1 cellular context compared by ENCODE assay signal in the genomic region with DNA sequence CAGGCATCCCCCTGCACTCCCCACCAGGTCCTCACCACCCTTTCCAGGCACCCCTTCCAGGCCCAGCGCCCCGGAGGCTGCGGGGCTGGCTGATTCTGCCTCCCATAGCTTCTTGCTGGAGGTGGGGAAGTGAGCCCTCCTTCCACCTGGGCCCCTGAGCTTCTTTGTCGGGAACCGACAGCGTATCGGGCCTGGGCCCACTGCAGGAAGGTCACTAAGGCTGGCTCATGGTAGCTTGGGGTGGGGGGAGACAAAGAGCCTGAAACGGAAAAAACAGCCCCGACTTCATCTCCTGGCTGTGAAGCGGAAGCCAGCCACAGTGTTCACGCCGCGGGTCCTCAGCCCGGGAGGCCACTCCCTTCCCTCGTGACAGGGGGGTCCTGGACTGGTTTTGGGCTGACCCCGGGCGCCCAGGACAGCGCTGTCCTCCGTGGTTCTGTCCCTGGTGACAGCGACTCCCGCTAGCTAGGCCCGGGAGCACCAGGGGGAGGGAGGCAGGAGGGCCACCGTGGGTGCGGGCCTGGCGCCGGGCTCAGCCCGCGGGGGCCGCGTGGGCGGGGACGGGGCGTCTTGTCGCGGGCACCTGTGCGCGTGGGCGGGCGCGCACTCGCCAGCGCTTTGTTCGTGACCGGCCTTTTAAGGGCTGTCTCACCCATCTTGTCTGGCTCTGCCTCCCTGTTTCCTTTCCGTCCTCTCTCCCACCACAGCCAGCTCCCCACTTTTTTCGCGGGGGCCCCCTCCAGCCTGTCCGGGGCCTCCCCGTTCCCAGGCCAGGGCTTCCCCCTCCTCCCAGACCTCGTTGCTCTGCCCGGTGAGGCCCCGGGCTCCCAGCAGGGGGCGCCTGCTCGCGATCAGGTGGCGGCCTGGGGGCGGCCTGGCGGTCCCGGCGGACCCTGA.
TF ChIP-seq lines count a peak whose summit lies in the region.

No MANE protein-coding gene starts in this region.

TF ChIP-seq in GM12878, 131 proteins besides CTCF, POLR2A, EP300 and RAD21 (continued from another document and continues in another):
- TF ChIP-seq, protein P1, sequence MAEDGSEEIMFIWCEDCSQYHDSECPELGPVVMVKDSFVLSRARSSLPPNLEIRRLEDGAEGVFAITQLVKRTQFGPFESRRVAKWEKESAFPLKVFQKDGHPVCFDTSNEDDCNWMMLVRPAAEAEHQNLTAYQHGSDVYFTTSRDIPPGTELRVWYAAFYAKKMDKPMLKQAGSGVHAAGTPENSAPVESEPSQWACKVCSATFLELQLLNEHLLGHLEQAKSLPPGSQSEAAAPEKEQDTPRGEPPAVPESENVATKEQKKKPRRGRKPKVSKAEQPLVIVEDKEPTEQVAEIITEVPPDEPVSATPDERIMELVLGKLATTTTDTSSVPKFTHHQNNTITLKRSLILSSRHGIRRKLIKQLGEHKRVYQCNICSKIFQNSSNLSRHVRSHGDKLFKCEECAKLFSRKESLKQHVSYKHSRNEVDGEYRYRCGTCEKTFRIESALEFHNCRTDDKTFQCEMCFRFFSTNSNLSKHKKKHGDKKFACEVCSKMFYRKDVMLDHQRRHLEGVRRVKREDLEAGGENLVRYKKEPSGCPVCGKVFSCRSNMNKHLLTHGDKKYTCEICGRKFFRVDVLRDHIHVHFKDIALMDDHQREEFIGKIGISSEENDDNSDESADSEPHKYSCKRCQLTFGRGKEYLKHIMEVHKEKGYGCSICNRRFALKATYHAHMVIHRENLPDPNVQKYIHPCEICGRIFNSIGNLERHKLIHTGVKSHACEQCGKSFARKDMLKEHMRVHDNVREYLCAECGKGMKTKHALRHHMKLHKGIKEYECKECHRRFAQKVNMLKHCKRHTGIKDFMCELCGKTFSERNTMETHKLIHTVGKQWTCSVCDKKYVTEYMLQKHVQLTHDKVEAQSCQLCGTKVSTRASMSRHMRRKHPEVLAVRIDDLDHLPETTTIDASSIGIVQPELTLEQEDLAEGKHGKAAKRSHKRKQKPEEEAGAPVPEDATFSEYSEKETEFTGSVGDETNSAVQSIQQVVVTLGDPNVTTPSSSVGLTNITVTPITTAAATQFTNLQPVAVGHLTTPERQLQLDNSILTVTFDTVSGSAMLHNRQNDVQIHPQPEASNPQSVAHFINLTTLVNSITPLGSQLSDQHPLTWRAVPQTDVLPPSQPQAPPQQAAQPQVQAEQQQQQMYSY (CRISPR knock-in tag; IDR thresholded peaks at IDR 0.05), result no peak
- TF ChIP-seq CHD2 (IDR thresholded peaks at IDR 0.05; ENCODE audit: borderline replicate concordance, low read depth, low read length) (no peak), CBFB (IDR thresholded peaks at IDR 0.05; ENCODE audit: low read depth) (no peak), HDGF (IDR thresholded peaks at IDR 0.05) (no peak; the same call in 1 of the 2 replicates), KAT2A (conservative IDR thresholded peaks at IDR 0.05; ENCODE audit: control insufficient read depth, low read depth, low read length) (no peak), BMI1 (IDR thresholded peaks at IDR 0.05; ENCODE audit: borderline replicate concordance) (no peak), ASH2L (IDR thresholded peaks at IDR 0.05; ENCODE audit: borderline replicate concordance, low read depth) (no peak), IRF4 (IDR thresholded peaks at IDR 0.05; ENCODE audit: low read depth, low read length) (no peak), CHD1 (IDR thresholded peaks at IDR 0.05; ENCODE audit: low read depth, low read length) (no peak), EED (IDR thresholded peaks at IDR 0.05; ENCODE audit: low read depth) (peak; percentile 79), TARDBP (IDR thresholded peaks at IDR 0.05; ENCODE audit: borderline replicate concordance) (0 out of 2 replicates have a peak, but pooled peaks have one; percentile 21), ESRRA (IDR thresholded peaks at IDR 0.05; ENCODE audit: low read length) (no peak), SIN3A (IDR thresholded peaks at IDR 0.05; ENCODE audit: low read depth, low read length) (no peak), ETV6 (conservative IDR thresholded peaks at IDR 0.05 in 1 of 2, IDR thresholded peaks at IDR 0.05 in 1 of 2; ENCODE audit: borderline replicate concordance in 1 of 2, low read depth in 1 of 2) (no peak), BRCA1 (IDR thresholded peaks at IDR 0.05; ENCODE audit: low read depth, low read length) (no peak), HCFC1 (IDR thresholded peaks at IDR 0.05; ENCODE audit: low read length) (no peak), CREB1 (IDR thresholded peaks at IDR 0.05; ENCODE audit: low read depth) (no peak), RB1 (IDR thresholded peaks at IDR 0.05; ENCODE audit: borderline replicate concordance) (0 out of 2 replicates have a peak, but pooled peaks have one; percentile 51), POLR2AphosphoS2 (IDR thresholded peaks at IDR 0.05; ENCODE audit: low read depth, low read length) (no peak), TAF1 (IDR thresholded peaks at IDR 0.05; ENCODE audit: borderline replicate concordance, low read depth, low read length) (no peak), IKZF2 (IDR thresholded peaks at IDR 0.05) (peak; percentile 19 to 37; a peak in 2 of 4 replicates), GABPA (IDR thresholded peaks at IDR 0.05; ENCODE audit: low read depth) (no peak), BHLHE40 (IDR thresholded peaks at IDR 0.05; ENCODE audit: borderline replicate concordance in 1 of 2, low read depth in 2 of 2, low read length in 1 of 2) (peak in 1 of 2 experiments; percentile 68; a peak in 3 of 4 replicates), SRF (IDR thresholded peaks at IDR 0.05; ENCODE audit: low read depth in 2 of 2, low read length in 2 of 2) (peak; percentile 30 to 55; a peak in 2 of 4 replicates), PAX8 (IDR thresholded peaks at IDR 0.05) (no peak), TCF3 (IDR thresholded peaks at IDR 0.05; ENCODE audit: borderline replicate concordance, insufficient read depth, low read depth, low read length) (peak; percentile 86), JUND (IDR thresholded peaks at IDR 0.05; ENCODE audit: low read depth, low read length) (no peak), POU2F2 (IDR thresholded peaks at IDR 0.05; ENCODE audit: borderline replicate concordance, low read depth, low read length) (no peak), BACH1 (IDR thresholded peaks at IDR 0.05; ENCODE audit: borderline replicate concordance) (peak; percentile 65), EZH2 (IDR thresholded peaks at IDR 0.05; ENCODE audit: borderline replicate concordance, control insufficient read depth, low read depth, low read length) (no peak), NR2C2 (IDR thresholded peaks at IDR 0.05; ENCODE audit: borderline replicate concordance, control insufficient read depth, insufficient read length, low read depth) (no peak), STAT3 (IDR thresholded peaks at IDR 0.05; ENCODE audit: low read depth, low read length) (no peak), YBX1 (IDR thresholded peaks at IDR 0.05) (no peak), NBN (IDR thresholded peaks at IDR 0.05) (0 out of 2 replicates have a peak, but pooled peaks have one; percentile 51)
- TF ChIP-seq, protein P2, sequence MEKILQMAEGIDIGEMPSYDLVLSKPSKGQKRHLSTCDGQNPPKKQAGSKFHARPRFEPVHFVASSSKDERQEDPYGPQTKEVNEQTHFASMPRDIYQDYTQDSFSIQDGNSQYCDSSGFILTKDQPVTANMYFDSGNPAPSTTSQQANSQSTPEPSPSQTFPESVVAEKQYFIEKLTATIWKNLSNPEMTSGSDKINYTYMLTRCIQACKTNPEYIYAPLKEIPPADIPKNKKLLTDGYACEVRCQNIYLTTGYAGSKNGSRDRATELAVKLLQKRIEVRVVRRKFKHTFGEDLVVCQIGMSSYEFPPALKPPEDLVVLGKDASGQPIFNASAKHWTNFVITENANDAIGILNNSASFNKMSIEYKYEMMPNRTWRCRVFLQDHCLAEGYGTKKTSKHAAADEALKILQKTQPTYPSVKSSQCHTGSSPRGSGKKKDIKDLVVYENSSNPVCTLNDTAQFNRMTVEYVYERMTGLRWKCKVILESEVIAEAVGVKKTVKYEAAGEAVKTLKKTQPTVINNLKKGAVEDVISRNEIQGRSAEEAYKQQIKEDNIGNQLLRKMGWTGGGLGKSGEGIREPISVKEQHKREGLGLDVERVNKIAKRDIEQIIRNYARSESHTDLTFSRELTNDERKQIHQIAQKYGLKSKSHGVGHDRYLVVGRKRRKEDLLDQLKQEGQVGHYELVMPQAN (conservative IDR thresholded peaks at IDR 0.05), result 0 out of 2 replicates have a peak, but pooled peaks have one; percentile 42
- TF ChIP-seq, protein P3, sequence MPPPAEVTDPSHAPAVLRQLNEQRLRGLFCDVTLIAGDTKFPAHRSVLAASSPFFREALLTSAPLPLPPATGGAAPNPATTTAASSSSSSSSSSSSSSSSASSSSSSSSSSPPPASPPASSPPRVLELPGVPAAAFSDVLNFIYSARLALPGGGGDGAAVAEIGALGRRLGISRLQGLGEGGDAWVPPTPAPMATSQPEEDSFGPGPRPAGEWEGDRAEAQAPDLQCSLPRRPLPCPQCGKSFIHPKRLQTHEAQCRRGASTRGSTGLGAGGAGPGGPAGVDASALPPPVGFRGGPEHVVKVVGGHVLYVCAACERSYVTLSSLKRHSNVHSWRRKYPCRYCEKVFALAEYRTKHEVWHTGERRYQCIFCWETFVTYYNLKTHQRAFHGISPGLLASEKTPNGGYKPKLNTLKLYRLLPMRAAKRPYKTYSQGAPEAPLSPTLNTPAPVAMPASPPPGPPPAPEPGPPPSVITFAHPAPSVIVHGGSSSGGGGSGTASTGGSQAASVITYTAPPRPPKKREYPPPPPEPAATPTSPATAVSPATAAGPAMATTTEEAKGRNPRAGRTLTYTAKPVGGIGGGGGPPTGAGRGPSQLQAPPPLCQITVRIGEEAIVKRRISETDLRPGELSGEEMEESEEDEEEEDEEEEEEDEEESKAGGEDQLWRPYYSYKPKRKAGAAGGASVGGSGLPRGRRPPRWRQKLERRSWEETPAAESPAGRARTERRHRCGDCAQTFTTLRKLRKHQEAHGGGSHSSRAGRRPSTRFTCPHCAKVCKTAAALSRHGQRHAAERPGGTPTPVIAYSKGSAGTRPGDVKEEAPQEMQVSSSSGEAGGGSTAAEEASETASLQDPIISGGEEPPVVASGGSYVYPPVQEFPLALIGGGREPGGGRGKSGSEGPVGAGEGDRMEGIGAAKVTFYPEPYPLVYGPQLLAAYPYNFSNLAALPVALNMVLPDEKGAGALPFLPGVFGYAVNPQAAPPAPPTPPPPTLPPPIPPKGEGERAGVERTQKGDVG (CRISPR knock-in tag; IDR thresholded peaks at IDR 0.05), result no peak
- TF ChIP-seq, protein P4, sequence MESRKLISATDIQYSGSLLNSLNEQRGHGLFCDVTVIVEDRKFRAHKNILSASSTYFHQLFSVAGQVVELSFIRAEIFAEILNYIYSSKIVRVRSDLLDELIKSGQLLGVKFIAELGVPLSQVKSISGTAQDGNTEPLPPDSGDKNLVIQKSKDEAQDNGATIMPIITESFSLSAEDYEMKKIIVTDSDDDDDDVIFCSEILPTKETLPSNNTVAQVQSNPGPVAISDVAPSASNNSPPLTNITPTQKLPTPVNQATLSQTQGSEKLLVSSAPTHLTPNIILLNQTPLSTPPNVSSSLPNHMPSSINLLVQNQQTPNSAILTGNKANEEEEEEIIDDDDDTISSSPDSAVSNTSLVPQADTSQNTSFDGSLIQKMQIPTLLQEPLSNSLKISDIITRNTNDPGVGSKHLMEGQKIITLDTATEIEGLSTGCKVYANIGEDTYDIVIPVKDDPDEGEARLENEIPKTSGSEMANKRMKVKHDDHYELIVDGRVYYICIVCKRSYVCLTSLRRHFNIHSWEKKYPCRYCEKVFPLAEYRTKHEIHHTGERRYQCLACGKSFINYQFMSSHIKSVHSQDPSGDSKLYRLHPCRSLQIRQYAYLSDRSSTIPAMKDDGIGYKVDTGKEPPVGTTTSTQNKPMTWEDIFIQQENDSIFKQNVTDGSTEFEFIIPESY (IDR thresholded peaks at IDR 0.05), result no peak
- TF ChIP-seq, protein P5, sequence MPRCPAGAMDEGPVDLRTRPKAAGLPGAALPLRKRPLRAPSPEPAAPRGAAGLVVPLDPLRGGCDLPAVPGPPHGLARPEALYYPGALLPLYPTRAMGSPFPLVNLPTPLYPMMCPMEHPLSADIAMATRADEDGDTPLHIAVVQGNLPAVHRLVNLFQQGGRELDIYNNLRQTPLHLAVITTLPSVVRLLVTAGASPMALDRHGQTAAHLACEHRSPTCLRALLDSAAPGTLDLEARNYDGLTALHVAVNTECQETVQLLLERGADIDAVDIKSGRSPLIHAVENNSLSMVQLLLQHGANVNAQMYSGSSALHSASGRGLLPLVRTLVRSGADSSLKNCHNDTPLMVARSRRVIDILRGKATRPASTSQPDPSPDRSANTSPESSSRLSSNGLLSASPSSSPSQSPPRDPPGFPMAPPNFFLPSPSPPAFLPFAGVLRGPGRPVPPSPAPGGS (IDR thresholded peaks at IDR 0.05; ENCODE audit: borderline replicate concordance, insufficient read depth, low read depth, low read length, poor library complexity, severe bottlenecking), result peak; percentile 62
- TF ChIP-seq, protein P6, sequence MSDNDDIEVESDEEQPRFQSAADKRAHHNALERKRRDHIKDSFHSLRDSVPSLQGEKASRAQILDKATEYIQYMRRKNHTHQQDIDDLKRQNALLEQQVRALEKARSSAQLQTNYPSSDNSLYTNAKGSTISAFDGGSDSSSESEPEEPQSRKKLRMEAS (IDR thresholded peaks at IDR 0.05; ENCODE audit: low read depth, low read length), result no peak
- TF ChIP-seq, protein P7, sequence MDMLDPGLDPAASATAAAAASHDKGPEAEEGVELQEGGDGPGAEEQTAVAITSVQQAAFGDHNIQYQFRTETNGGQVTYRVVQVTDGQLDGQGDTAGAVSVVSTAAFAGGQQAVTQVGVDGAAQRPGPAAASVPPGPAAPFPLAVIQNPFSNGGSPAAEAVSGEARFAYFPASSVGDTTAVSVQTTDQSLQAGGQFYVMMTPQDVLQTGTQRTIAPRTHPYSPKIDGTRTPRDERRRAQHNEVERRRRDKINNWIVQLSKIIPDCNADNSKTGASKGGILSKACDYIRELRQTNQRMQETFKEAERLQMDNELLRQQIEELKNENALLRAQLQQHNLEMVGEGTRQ (IDR thresholded peaks at IDR 0.05; ENCODE audit: borderline replicate concordance, low read depth, low read length), result no peak
- TF ChIP-seq, protein P8, sequence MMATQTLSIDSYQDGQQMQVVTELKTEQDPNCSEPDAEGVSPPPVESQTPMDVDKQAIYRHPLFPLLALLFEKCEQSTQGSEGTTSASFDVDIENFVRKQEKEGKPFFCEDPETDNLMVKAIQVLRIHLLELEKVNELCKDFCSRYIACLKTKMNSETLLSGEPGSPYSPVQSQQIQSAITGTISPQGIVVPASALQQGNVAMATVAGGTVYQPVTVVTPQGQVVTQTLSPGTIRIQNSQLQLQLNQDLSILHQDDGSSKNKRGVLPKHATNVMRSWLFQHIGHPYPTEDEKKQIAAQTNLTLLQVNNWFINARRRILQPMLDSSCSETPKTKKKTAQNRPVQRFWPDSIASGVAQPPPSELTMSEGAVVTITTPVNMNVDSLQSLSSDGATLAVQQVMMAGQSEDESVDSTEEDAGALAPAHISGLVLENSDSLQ (IDR thresholded peaks at IDR 0.05), result no peak
